Comparison of ENCODE assay signal across 25 cellular contexts in the genomic region with DNA sequence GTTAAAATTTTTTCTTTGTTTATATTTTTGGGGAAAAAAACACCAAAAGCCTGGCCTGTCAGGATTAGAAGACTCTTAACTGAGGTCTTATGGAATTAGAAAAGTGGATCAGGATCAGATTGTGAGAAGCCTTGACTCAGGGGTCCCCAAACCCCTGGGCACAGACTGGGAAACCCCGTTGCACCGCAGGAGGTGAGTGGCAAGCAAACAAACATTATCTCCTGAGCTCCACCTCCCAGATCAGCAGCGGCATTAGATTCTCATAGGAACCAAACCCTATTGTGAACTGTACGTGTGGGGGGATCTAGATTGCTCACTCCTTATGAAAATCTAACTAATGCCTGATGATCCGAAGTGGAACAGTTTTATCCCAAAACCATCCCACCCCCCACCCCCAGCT.
DNase-seq lines count a peak whose midpoint lies in the region; ATAC-seq, FAIRE-seq and TF ChIP-seq lines count a peak whose summit lies in the region.
"Had no signal": no experiment of that assay in that cellular context is flagged by ENCODE, and none has a peak within 500 bp of the region (broad histone marks: within the 10 kb centered on the region; RNA-seq: fewer than 3 reads in every experiment).

No MANE protein-coding gene starts in this region.

- peaks cover 100% of the 10 kb centered on the region for H3K79me2 ChIP-seq in astrocyte (ENCODE audit: insufficient read depth, low read length)

- H3K4me1 Mint-ChIP-seq in natural killer cell treated with Interleukin-12 subunit alpha and Interleukin-12 subunit beta and Interleukin-15 and Interleukin-18, amount 100 ng/mL, for 72 hours (ENCODE audit: low read depth in 2 of 2) = peaks cover 48 to 52% of the 10 kb centered on the region in 2 donors
- H3K4me1 Mint-ChIP-seq in natural killer cell = peaks cover 59 to 70% of the 10 kb centered on the region in 2 donors
- H3K4me1 Mint-ChIP-seq in astrocyte (ENCODE audit: low read depth, unreplicated experiment) = peaks cover 34% of the 10 kb centered on the region
- H3K4me1 Mint-ChIP-seq in chondrocyte (ENCODE audit: low read depth) = peaks cover 34% of the 10 kb centered on the region

- H3K27me3 Mint-ChIP-seq in natural killer cell treated with Interleukin-12 subunit alpha and Interleukin-12 subunit beta and Interleukin-15 and Interleukin-18, amount 100 ng/mL, for 72 hours = no peaks in the 10 kb centered on the region
- H3K27me3 Mint-ChIP-seq in natural killer cell (ENCODE audit: low read depth in 2 of 2) (no peaks in the 10 kb centered on the region), astrocyte (ENCODE audit: low read depth, unreplicated experiment) (no peaks in the 10 kb centered on the region), chondrocyte (ENCODE audit: low read depth) (no peaks in the 10 kb centered on the region)
- H3K27me3 Mint-ChIP-seq: activated B cell treated with CpG ODN at 0.5 μM for 24 hours; activated CD4-positive, alpha-beta T cell treated with anti-CD3 and anti-CD28 coated beads, Interleukin-2, amount 10 ng/mL, durations not matched to agents 7 days and 5 days; activated naive CD8-positive, alpha-beta T cell treated with anti-CD3 and anti-CD28 coated beads, Interleukin-2, amount 50 U/mL, for 24 hours; activated T-cell treated with anti-CD3 and anti-CD28 coated beads, Interleukin-2, amount 50 U/mL, for 24 hours; B cell had no signal

- peaks cover 11% of the 10 kb centered on the region for H3K4me1 ChIP-seq in astrocyte (ENCODE audit: insufficient read depth, low read length)

- H3K9me3 Mint-ChIP-seq in natural killer cell treated with Interleukin-12 subunit alpha and Interleukin-12 subunit beta and Interleukin-15 and Interleukin-18, amount 100 ng/mL, for 72 hours = no peaks in the 10 kb centered on the region
- no peaks in the 10 kb centered on the region for H3K9me3 Mint-ChIP-seq in natural killer cell
- H3K9me3 Mint-ChIP-seq in astrocyte (ENCODE audit: unreplicated experiment) = no peaks in the 10 kb centered on the region
- no peaks in the 10 kb centered on the region for H3K9me3 Mint-ChIP-seq in chondrocyte (ENCODE audit: low read depth)
- H3K9me3 Mint-ChIP-seq: activated CD4-positive, alpha-beta T cell treated with anti-CD3 and anti-CD28 coated beads, Interleukin-2, amount 10 ng/mL, durations not matched to agents 7 days and 5 days; activated T-cell treated with anti-CD3 and anti-CD28 coated beads, Interleukin-2, amount 50 U/mL, for 24 hours; immature natural killer cell had no signal

- POLR2A ChIA-PET in HEK293T (lab: Yijun Ruan, JAX) = no interaction called here

- no peak overlapping the region for H3K9ac ChIP-seq in astrocyte (ENCODE audit: low read length)
- H3K9ac ChIP-seq: parathyroid adenoma had no signal

- ATAC-seq in natural killer cell treated with Interleukin-12 subunit alpha and Interleukin-12 subunit beta and Interleukin-15 and Interleukin-18, amount 100 ng/mL, for 72 hours = no peak
- ATAC-seq in natural killer cell = no peak
- ATAC-seq: activated naive CD8-positive, alpha-beta T cell treated with anti-CD3 and anti-CD28 coated beads, Interleukin-2, amount 50 U/mL, for 24 hours; left colon had no signal

- H3K4me3 ChIP-seq in astrocyte (ENCODE audit: insufficient read depth, low read depth, low read length) = no peak overlapping the region
- H3K4me3 ChIP-seq: SJCRH30, suprapubic skin had no signal

- CTCF ChIA-PET in HEK293T (lab: Yijun Ruan, JAX) = interaction anchor here (0.7 kb wide), 1 partner anchor 1830 kb away, joined by 6 read pairs; no protein-coding TSS in a partner anchor

- intact Hi-C loops in natural killer cell (cut with micrococcal nuclease) = no loop called here

- DNase-seq in natural killer cell treated with Interleukin-12 subunit alpha and Interleukin-12 subunit beta and Interleukin-15 and Interleukin-18, amount 100 ng/mL, for 72 hours (ENCODE audit: low spot score) = no peak
- DNase-seq in natural killer cell (no peak), astrocyte (ENCODE audit: low read depth) (no peak), HEK293T (ENCODE audit: extremely low spot score) (no peak), chondrocyte (ENCODE audit: low spot score) (no peak)
- DNase-seq in activated naive CD4-positive, alpha-beta T cell treated with Interleukin-2 at 50 U/mL for 16 hours = no peak
- DNase-seq: activated B cell treated with CpG ODN at 0.5 μM for 24 hours; activated CD4-positive, alpha-beta T cell treated with anti-CD3 and anti-CD28 coated beads, Interleukin-2, amount 10 ng/mL, durations not matched to agents 7 days and 5 days; activated gamma-delta T cell; activated naive CD8-positive, alpha-beta T cell treated with anti-CD3 and anti-CD28 coated beads, Interleukin-2, amount 50 U/mL, for 24 hours; activated T-cell treated with anti-CD3 and anti-CD28 coated beads, Interleukin-2, amount 50 U/mL, for 24 hours; hippocampal formation; immature natural killer cell; left colon; NCI-H1436 treated with DMSO at 0.1 percent for 48 hours; NCI-H2107; retina; SJCRH30; small intestine; stimulated activated naive CD4-positive, alpha-beta T cell had no signal

- H3K4me3 Mint-ChIP-seq in natural killer cell treated with Interleukin-12 subunit alpha and Interleukin-12 subunit beta and Interleukin-15 and Interleukin-18, amount 100 ng/mL, for 72 hours = peak overlapping the region; percentile 16
- H3K4me3 Mint-ChIP-seq in natural killer cell (no peak overlapping the region), astrocyte (ENCODE audit: unreplicated experiment) (no peak overlapping the region), chondrocyte (ENCODE audit: unreplicated experiment) (no peak overlapping the region)
- H3K4me3 Mint-ChIP-seq: activated B cell treated with CpG ODN at 0.5 μM for 24 hours; activated CD4-positive, alpha-beta T cell treated with anti-CD3 and anti-CD28 coated beads, Interleukin-2, amount 10 ng/mL, durations not matched to agents 7 days and 5 days; activated naive CD8-positive, alpha-beta T cell treated with anti-CD3 and anti-CD28 coated beads, Interleukin-2, amount 50 U/mL, for 24 hours; activated T-cell treated with anti-CD3 and anti-CD28 coated beads, Interleukin-2, amount 50 U/mL, for 24 hours; B cell had no signal

- H3K27ac Mint-ChIP-seq in natural killer cell treated with Interleukin-12 subunit alpha and Interleukin-12 subunit beta and Interleukin-15 and Interleukin-18, amount 100 ng/mL, for 72 hours = no peak overlapping the region
- peak overlapping the region in 1 of 2 donors; percentile 2 for H3K27ac Mint-ChIP-seq in natural killer cell
- H3K27ac Mint-ChIP-seq in astrocyte (ENCODE audit: unreplicated experiment) = peak overlapping the region; percentile 48
- no peak overlapping the region for H3K27ac Mint-ChIP-seq in chondrocyte (ENCODE audit: unreplicated experiment)
- H3K27ac Mint-ChIP-seq: activated B cell treated with CpG ODN at 0.5 μM for 24 hours; activated CD4-positive, alpha-beta T cell treated with anti-CD3 and anti-CD28 coated beads, Interleukin-2, amount 10 ng/mL, durations not matched to agents 7 days and 5 days; activated naive CD8-positive, alpha-beta T cell treated with anti-CD3 and anti-CD28 coated beads, Interleukin-2, amount 50 U/mL, for 24 hours; activated T-cell treated with anti-CD3 and anti-CD28 coated beads, Interleukin-2, amount 50 U/mL, for 24 hours; B cell had no signal

- H3K27ac ChIP-seq in astrocyte (ENCODE audit: low read depth, low read length) (no peak overlapping the region), layer of hippocampus (ENCODE audit: low read depth, low read length) (peak overlapping the region; percentile 8)
- H3K27ac ChIP-seq: parathyroid adenoma, suprapubic skin had no signal

- H3K36me3 ChIP-seq in astrocyte (ENCODE audit: insufficient read depth, low read length) = no peaks in the 10 kb centered on the region
- H3K36me3 ChIP-seq: suprapubic skin had no signal

- no peak for FAIRE-seq in astrocyte (lab: Jason Lieb, UNC)
- FAIRE-seq: GM12891, small intestine had no signal

- peaks cover 51% of the 10 kb centered on the region for H4K20me1 ChIP-seq in astrocyte (ENCODE audit: insufficient read depth, low read length)

- TF ChIP-seq CTCF in natural killer cell (IDR thresholded peaks at IDR 0.05) = no peak
- TF ChIP-seq CTCF in astrocyte (IDR thresholded peaks at IDR 0.05; ENCODE audit: insufficient read depth, low read depth, low read length) = no peak
- TF ChIP-seq CTCF in chondrocyte (IDR thresholded peaks at IDR 0.05) = no peak

- H3K9me3 ChIP-seq in astrocyte (ENCODE audit: insufficient read depth, low read depth, low read length) = no peaks in the 10 kb centered on the region
- H3K9me3 ChIP-seq: SJCRH30, suprapubic skin had no signal

- H3K36me3 Mint-ChIP-seq in natural killer cell treated with Interleukin-12 subunit alpha and Interleukin-12 subunit beta and Interleukin-15 and Interleukin-18, amount 100 ng/mL, for 72 hours = no peaks in the 10 kb centered on the region
- H3K36me3 Mint-ChIP-seq in natural killer cell = no peaks in the 10 kb centered on the region
- peaks cover 2% of the 10 kb centered on the region for H3K36me3 Mint-ChIP-seq in astrocyte (ENCODE audit: low read depth, unreplicated experiment)
- no peaks in the 10 kb centered on the region for H3K36me3 Mint-ChIP-seq in chondrocyte (ENCODE audit: low read depth)
- H3K36me3 Mint-ChIP-seq: immature natural killer cell had no signal

- no peak overlapping the region for H3K4me2 ChIP-seq in astrocyte (ENCODE audit: low read length)

- no peak overlapping the region for H2AFZ ChIP-seq in astrocyte (ENCODE audit: low read depth, low read length)
- H2AFZ ChIP-seq: parathyroid adenoma had no signal

- H3K27me3 ChIP-seq in astrocyte (ENCODE audit: insufficient read depth, low read length) = no peaks in the 10 kb centered on the region
- no peaks in the 10 kb centered on the region for H3K27me3 ChIP-seq in layer of hippocampus (ENCODE audit: control insufficient read depth, insufficient read depth, low read length)
- H3K27me3 ChIP-seq: SJCRH30, suprapubic skin had no signal

TF ChIP-seq in HEK293T, 16 proteins besides CTCF, POLR2A, EP300 and RAD21:
- TF ChIP-seq ZNF384 (IDR thresholded peaks at IDR 0.05) (no peak), LEF1 (IDR thresholded peaks at IDR 0.05; ENCODE audit: borderline replicate concordance) (no peak), ARNT (IDR thresholded peaks at IDR 0.05) (no peak), CTBP1 (IDR thresholded peaks at IDR 0.05; ENCODE audit: borderline replicate concordance) (no peak), BHLHE40 (IDR thresholded peaks at IDR 0.05; ENCODE audit: borderline replicate concordance) (no peak), SUZ12 (IDR thresholded peaks at IDR 0.05) (no peak), FOXK2 (IDR thresholded peaks at IDR 0.05) (no peak), FOXM1 (IDR thresholded peaks at IDR 0.05; ENCODE audit: borderline replicate concordance) (no peak), L3MBTL2 (conservative IDR thresholded peaks at IDR 0.05) (no peak), NFRKB (IDR thresholded peaks at IDR 0.05) (no peak), FOXA1 (IDR thresholded peaks at IDR 0.05) (no peak)
